8 cellular contexts compared by ENCODE assay signal in genomic region chrX:154717824-154718223, GRCh38. TPM values are rescaled to one million over a fixed set of nuclear protein-coding genes. Genes with fewer than 3 reads are reported as not detected.
DNase-seq lines count a peak whose midpoint lies in the region; ATAC-seq and TF ChIP-seq lines count a peak whose summit lies in the region.

No MANE protein-coding gene starts in this region.

- CTCF ChIA-PET in activated naive CD4-positive, alpha-beta T cell treated with anti-CD3 and anti-CD28 coated beads for 36 hours (lab: Charles Lee): interaction anchor here (0.8 to 5.0 kb wide), 5 partner anchors 16 to 45 kb away, joined by 3 to 36 read pairs (median 5); partner anchors contain the start of gene DKC1
- CTCF ChIA-PET in Panc1 (lab: Charles Lee): interaction anchor here (1.6 kb wide), 1 partner anchor 31 kb away, joined by 4 read pairs; no protein-coding TSS in a partner anchor

- H3K4me3 Mint-ChIP-seq in activated naive CD4-positive, alpha-beta T cell treated with anti-CD3 and anti-CD28 coated beads for 36 hours: no peak overlapping the region

- TF ChIP-seq CTCF in Panc1 (IDR thresholded peaks at IDR 0.05): no peak

- peaks cover 29% of the 10 kb centered on the region for H3K4me1 Mint-ChIP-seq in activated naive CD4-positive, alpha-beta T cell treated with anti-CD3 and anti-CD28 coated beads for 36 hours (ENCODE audit: low read depth)

- H3K4me3 ChIP-seq in Panc1 (ENCODE audit: low read depth in 2 of 2, low read length in 2 of 2) (no peak overlapping the region), thymus (ENCODE audit: low read length) (no peak overlapping the region)

- no peak for ATAC-seq in Panc1
- no peak for ATAC-seq in GM19035 (IDR thresholded peaks at IDR 0.05; ENCODE audit: unreplicated experiment)

- no peaks in the 10 kb centered on the region for H3K9me3 Mint-ChIP-seq in activated naive CD4-positive, alpha-beta T cell treated with anti-CD3 and anti-CD28 coated beads for 36 hours

- BruUV-seq in Panc1 (replicated peaks; lab: Mats Ljungman, UMichigan): no TSS peak

- H3K27ac ChIP-seq in Panc1 (ENCODE audit: low read length) (peak overlapping the region; percentile 6; the same call in 1 of the 2 replicates), thymus (ENCODE audit: low read depth) (peak overlapping the region; percentile 25)

- intact Hi-C loops in activated naive CD4-positive, alpha-beta T cell treated with anti-CD3 and anti-CD28 coated beads for 36 hours (cut with micrococcal nuclease): loop anchor here (2.0 kb wide), 2 partner anchors 15 to 123 kb away; no protein-coding TSS in a partner anchor
- intact Hi-C loops in Panc1 (cut with micrococcal nuclease; ENCODE audit: unreplicated experiment): no loop called here

- no peaks in the 10 kb centered on the region for H3K27me3 ChIP-seq in Panc1 (ENCODE audit: control insufficient read depth, insufficient read depth, low read length)
- no peaks in the 10 kb centered on the region for H3K27me3 ChIP-seq in thymus (ENCODE audit: control insufficient read depth, insufficient read depth)

- H3K9me3 ChIP-seq in Panc1 (ENCODE audit: control insufficient read depth, insufficient read depth, low read depth, low read length): no peaks in the 10 kb centered on the region
- H3K9me3 ChIP-seq in thymus (ENCODE audit: control insufficient read depth): no peaks in the 10 kb centered on the region

- H3K36me3 ChIP-seq in Panc1 (ENCODE audit: control insufficient read depth, insufficient read depth, low read length): no peaks in the 10 kb centered on the region
- H3K36me3 ChIP-seq in thymus (ENCODE audit: control insufficient read depth, insufficient read depth): no peaks in the 10 kb centered on the region

- 4% methylated on average over 7 of the region's 7 CpGs for WGBS in thymus

- DNase-seq in activated naive CD4-positive, alpha-beta T cell treated with anti-CD3 and anti-CD28 coated beads for 36 hours: peak; percentile 24
- no peak for DNase-seq in activated naive CD4-positive, alpha-beta T cell treated with anti-CD3 and anti-CD28 coated beads, Interleukin-2, amount 50 U/mL, for 16 hours
- DNase-seq in Panc1 (ENCODE audit: low read depth, low spot score): no peak
- DNase-seq in effector CD4-positive, alpha-beta T cell: peak; percentile 8
- no peak for DNase-seq in C1 segment of cervical spinal cord (lab: John Stamatoyannopoulos, UW)
- DNase-seq in islet precursor cell: no peak

- in situ Hi-C loops in Panc1 (cut with HindIII; ENCODE audit: low pct_unique_long_range_greater_than_20kb, low sequenced_read_pairs): loop anchor here (5.0 kb wide), 1 partner anchor 41 kb away; no protein-coding TSS in a partner anchor

- POLR2A ChIA-PET in Panc1 (lab: Charles Lee): no interaction called here

- H3K27me3 Mint-ChIP-seq in activated naive CD4-positive, alpha-beta T cell treated with anti-CD3 and anti-CD28 coated beads for 36 hours (ENCODE audit: low read depth): no peaks in the 10 kb centered on the region

- peaks cover 10% of the 10 kb centered on the region for H3K4me1 ChIP-seq in Panc1 (ENCODE audit: control insufficient read depth, insufficient read depth, low read length)
- H3K4me1 ChIP-seq in thymus (ENCODE audit: control insufficient read depth, insufficient read depth, low read length): peaks cover 15% of the 10 kb centered on the region

- H3K27ac Mint-ChIP-seq in activated naive CD4-positive, alpha-beta T cell treated with anti-CD3 and anti-CD28 coated beads for 36 hours: peak overlapping the region; percentile 65

- H3K36me3 Mint-ChIP-seq in activated naive CD4-positive, alpha-beta T cell treated with anti-CD3 and anti-CD28 coated beads for 36 hours (ENCODE audit: low read depth): no peaks in the 10 kb centered on the region

RNA-seq across cellular contexts. Expression of gene GAB3, which starts 33.1 kb away (rescaled TPM):
- 1 to 10 TPM; 1.0 to 1.4 TPM for total RNA-seq in activated naive CD4-positive, alpha-beta T cell treated with anti-CD3 and anti-CD28 coated beads for 36 hours
- total RNA-seq in Panc1 (2021; ENCODE audit: unreplicated experiment): 8.2 TPM
- polyA plus RNA-seq in Panc1 (2012; ENCODE audit: insufficient read length): 2.9 TPM
- polyA plus RNA-seq in thymus: 5.0 TPM

RNA-seq across cellular contexts. Expression of gene DKC1, which starts 44.8 kb away (rescaled TPM):
- total RNA-seq in activated naive CD4-positive, alpha-beta T cell treated with anti-CD3 and anti-CD28 coated beads for 36 hours: 100 to 1,000 TPM; 124 to 127 TPM
- total RNA-seq in Panc1 (2021; ENCODE audit: unreplicated experiment): 179 TPM
- 131 TPM for polyA plus RNA-seq in Panc1 (2012; ENCODE audit: insufficient read length)
- polyA plus RNA-seq in thymus: 34.0 TPM

Comparison
In these comparisons a context has a peak if more than half of its experiments do, and no peak if none do; other contexts are left out.
1. DNase-seq: peak in activated naive CD4-positive, alpha-beta T cell treated with anti-CD3 and anti-CD28 coated beads for 36 hours (single experiment) and effector CD4-positive, alpha-beta T cell (single experiment); none in activated naive CD4-positive, alpha-beta T cell treated with anti-CD3 and anti-CD28 coated beads, Interleukin-2, amount 50 U/mL, for 16 hours (single experiment), Panc1 (single experiment), C1 segment of cervical spinal cord (0 of 14) and islet precursor cell (single experiment).